35 cellular contexts compared by ENCODE assay signal in the genomic region with DNA sequence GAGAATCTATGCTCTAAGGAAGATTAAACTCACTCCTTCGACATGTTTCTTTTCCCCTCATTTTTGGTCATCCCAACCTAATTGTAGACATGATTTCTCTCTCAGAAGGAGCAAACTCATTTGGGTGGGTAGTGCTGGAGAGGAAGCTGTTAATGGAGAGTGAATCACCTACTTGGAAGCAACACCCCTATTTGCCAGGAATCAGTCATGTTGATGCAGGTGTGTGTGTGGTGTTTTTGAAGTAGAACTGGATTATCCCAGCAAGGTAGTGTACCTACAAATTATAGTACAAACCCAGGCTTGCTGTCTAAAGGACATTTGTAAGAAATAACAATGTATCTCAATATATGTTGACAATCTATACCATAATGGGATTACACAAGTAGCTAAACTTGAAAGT.
"Had no signal": no experiment of that assay in that cellular context is flagged by ENCODE, and none has a peak within 500 bp of the region (broad histone marks: within the 10 kb centered on the region; RNA-seq: fewer than 3 reads in every experiment).

No MANE protein-coding gene starts in this region.

- H3K4me1 Mint-ChIP-seq: activated B cell treated with CpG ODN at 0.5 μM for 24 hours; activated CD8-positive, alpha-beta memory T cell treated with anti-CD3 and anti-CD28 coated beads, Interleukin-2, amount 10 ng/mL, durations not matched to agents 7 days and 5 days; activated naive CD4-positive, alpha-beta T cell treated with anti-CD3 and anti-CD28 coated beads, Interleukin-2, amount 50 U/mL, for 24 hours; activated naive CD8-positive, alpha-beta T cell treated with anti-CD3 and anti-CD28 coated beads for 36 hours; activated naive CD8-positive, alpha-beta T cell treated with anti-CD3 and anti-CD28 coated beads, Interleukin-2, amount 50 U/mL, for 24 hours; central memory CD8-positive, alpha-beta T cell; T-helper 17 cell had no signal

- H3K4me3 ChIP-seq: adrenal gland, body of pancreas, coronary artery, dorsolateral prefrontal cortex, esophagus muscularis mucosa, gastroesophageal sphincter, heart right ventricle had no signal

- DNase-seq: activated B cell treated with CpG ODN at 0.5 μM for 24 hours; activated CD4-positive, alpha-beta T cell treated with anti-CD3 and anti-CD28 coated beads for 48 hours; activated CD4-positive, alpha-beta T cell treated with anti-CD3 and anti-CD28 coated beads, Interleukin-2, amount 50 U/mL, for 1 hour; activated CD4-positive, alpha-beta T cell treated with anti-CD3 and anti-CD28 coated beads, Interleukin-2, amount 50 U/mL, for 48 hours; activated CD8-positive, alpha-beta memory T cell treated with anti-CD3 and anti-CD28 coated beads, Interleukin-2, amount 10 ng/mL, durations not matched to agents 7 days and 5 days; activated CD8-positive, alpha-beta memory T cell treated with anti-CD3 and anti-CD28 coated beads, Interleukin-2, amount 50 U/mL, for 4 hours; activated CD8-positive, alpha-beta T cell treated with anti-CD3 and anti-CD28 coated beads for 36 hours; activated effector memory CD4-positive, alpha-beta T cell treated with anti-CD3 and anti-CD28 coated beads, Interleukin-2, amount 50 U/mL, for 16 hours; activated naive CD4-positive, alpha-beta T cell treated with anti-CD3 and anti-CD28 coated beads for 36 hours; activated naive CD8-positive, alpha-beta T cell treated with anti-CD3 and anti-CD28 coated beads for 36 hours; activated naive CD8-positive, alpha-beta T cell treated with anti-CD3 and anti-CD28 coated beads, Interleukin-2, amount 50 U/mL, for 24 hours; activated T-cell treated with anti-CD3 and anti-CD28 coated beads, Interleukin-2, amount 50 U/mL, for 1 hour; activated T-cell treated with anti-CD3 and anti-CD28 coated beads, Interleukin-2, amount 50 U/mL, for 48 hours; adrenal gland; amygdala; aorta; body of pancreas; dorsolateral prefrontal cortex; effector memory CD4-positive, alpha-beta T cell; foreskin melanocyte; heart right ventricle; T-helper 1 cell; T-helper 17 cell; T1000; WERI-Rb-1 had no signal

- H3K36me3 ChIP-seq: adrenal gland, esophagus muscularis mucosa, gastroesophageal sphincter, heart right ventricle, WERI-Rb-1 had no signal

- H3K9me3 ChIP-seq: adrenal gland, body of pancreas, esophagus muscularis mucosa, gastroesophageal sphincter, heart right ventricle had no signal

- H3K27me3 Mint-ChIP-seq: activated B cell treated with CpG ODN at 0.5 μM for 24 hours; activated naive CD4-positive, alpha-beta T cell treated with anti-CD3 and anti-CD28 coated beads, Interleukin-2, amount 50 U/mL, for 24 hours; activated naive CD8-positive, alpha-beta T cell treated with anti-CD3 and anti-CD28 coated beads for 36 hours; activated naive CD8-positive, alpha-beta T cell treated with anti-CD3 and anti-CD28 coated beads, Interleukin-2, amount 50 U/mL, for 24 hours; dendritic cell treated with granulocyte-macrophage colony-stimulating factor and Interleukin-4, amounts not matched to agents 40 ng/mL and 50 ng/mL, for 4 days had no signal

- H3K27ac Mint-ChIP-seq: activated B cell treated with CpG ODN at 0.5 μM for 24 hours; activated CD8-positive, alpha-beta memory T cell treated with anti-CD3 and anti-CD28 coated beads, Interleukin-2, amount 10 ng/mL, durations not matched to agents 7 days and 5 days; activated CD8-positive, alpha-beta T cell treated with anti-CD3 and anti-CD28 coated beads for 36 hours; activated naive CD4-positive, alpha-beta T cell treated with anti-CD3 and anti-CD28 coated beads for 36 hours; activated naive CD4-positive, alpha-beta T cell treated with anti-CD3 and anti-CD28 coated beads, Interleukin-2, amount 50 U/mL, for 24 hours; activated naive CD8-positive, alpha-beta T cell treated with anti-CD3 and anti-CD28 coated beads for 36 hours; activated naive CD8-positive, alpha-beta T cell treated with anti-CD3 and anti-CD28 coated beads, Interleukin-2, amount 50 U/mL, for 24 hours; activated T-helper 1 cell treated with anti-CD3 and anti-CD28 coated beads, Interleukin-12 subunit alpha, Interleukin-12 subunit beta, Interleukin-2, Interleukin-4 antibody, amounts not matched to agents 30 ng/mL and 10 ng/mL and 1 ng/mL, durations not matched to agents 14 hours and 24 hours and 36 hours; activated T-helper 2 cell treated with anti-CD3 and anti-CD28 coated beads, Interferon-gamma antibody, Interleukin-2, Interleukin-4, amounts not matched to agents 10 μg/mL and 5 μg/mL and 100 μg/mL, durations not matched to agents 14 hours and 24 hours and 36 hours; dendritic cell treated with granulocyte-macrophage colony-stimulating factor and Interleukin-4, amounts not matched to agents 40 ng/mL and 50 ng/mL, for 4 days; T-helper 17 cell; T-helper 2 cell treated with Interferon-gamma antibody and Interleukin-4, amounts not matched to agents 5 μg/mL and 100 μg/mL, for 36 hours had no signal

- H3K36me3 Mint-ChIP-seq: activated CD8-positive, alpha-beta memory T cell treated with anti-CD3 and anti-CD28 coated beads, Interleukin-2, amount 10 ng/mL, durations not matched to agents 7 days and 5 days; activated naive CD4-positive, alpha-beta T cell treated with anti-CD3 and anti-CD28 coated beads, Interleukin-2, amount 50 U/mL, for 24 hours; activated naive CD8-positive, alpha-beta T cell treated with anti-CD3 and anti-CD28 coated beads for 36 hours had no signal

- H3K27me3 ChIP-seq: adrenal gland, body of pancreas, esophagus muscularis mucosa, gastroesophageal sphincter had no signal

- H3K27ac ChIP-seq: adrenal gland, body of pancreas, coronary artery, dorsolateral prefrontal cortex, esophagus muscularis mucosa, gastroesophageal sphincter, heart right ventricle, WERI-Rb-1 had no signal

- H3K9me3 Mint-ChIP-seq: activated B cell treated with CpG ODN at 0.5 μM for 24 hours; activated CD8-positive, alpha-beta T cell treated with anti-CD3 and anti-CD28 coated beads for 36 hours; activated naive CD4-positive, alpha-beta T cell treated with anti-CD3 and anti-CD28 coated beads for 36 hours; activated naive CD4-positive, alpha-beta T cell treated with anti-CD3 and anti-CD28 coated beads, Interleukin-2, amount 50 U/mL, for 24 hours; activated naive CD8-positive, alpha-beta T cell treated with anti-CD3 and anti-CD28 coated beads for 36 hours; activated naive CD8-positive, alpha-beta T cell treated with anti-CD3 and anti-CD28 coated beads, Interleukin-2, amount 50 U/mL, for 24 hours; activated T-helper 1 cell treated with anti-CD3 and anti-CD28 coated beads, Interleukin-12 subunit alpha, Interleukin-12 subunit beta, Interleukin-2, Interleukin-4 antibody, amounts not matched to agents 30 ng/mL and 10 ng/mL and 1 ng/mL, durations not matched to agents 14 hours and 24 hours and 36 hours; activated T-helper 2 cell treated with anti-CD3 and anti-CD28 coated beads, Interferon-gamma antibody, Interleukin-2, Interleukin-4, amounts not matched to agents 10 μg/mL and 5 μg/mL and 100 μg/mL, durations not matched to agents 14 hours and 24 hours and 36 hours; central memory CD8-positive, alpha-beta T cell; dendritic cell treated with granulocyte-macrophage colony-stimulating factor and Interleukin-4, amounts not matched to agents 40 ng/mL and 50 ng/mL, for 4 days; T-helper 2 cell treated with Interferon-gamma antibody and Interleukin-4, amounts not matched to agents 5 μg/mL and 100 μg/mL, for 36 hours had no signal

- H3K4me3 Mint-ChIP-seq: activated B cell treated with CpG ODN at 0.5 μM for 24 hours; activated CD8-positive, alpha-beta memory T cell treated with anti-CD3 and anti-CD28 coated beads, Interleukin-2, amount 10 ng/mL, durations not matched to agents 7 days and 5 days; activated CD8-positive, alpha-beta T cell treated with anti-CD3 and anti-CD28 coated beads for 36 hours; activated naive CD4-positive, alpha-beta T cell treated with anti-CD3 and anti-CD28 coated beads for 36 hours; activated naive CD4-positive, alpha-beta T cell treated with anti-CD3 and anti-CD28 coated beads, Interleukin-2, amount 50 U/mL, for 24 hours; activated naive CD8-positive, alpha-beta T cell treated with anti-CD3 and anti-CD28 coated beads for 36 hours; activated naive CD8-positive, alpha-beta T cell treated with anti-CD3 and anti-CD28 coated beads, Interleukin-2, amount 50 U/mL, for 24 hours; activated T-helper 1 cell treated with anti-CD3 and anti-CD28 coated beads, Interleukin-12 subunit alpha, Interleukin-12 subunit beta, Interleukin-2, Interleukin-4 antibody, amounts not matched to agents 30 ng/mL and 10 ng/mL and 1 ng/mL, durations not matched to agents 14 hours and 24 hours and 36 hours; central memory CD8-positive, alpha-beta T cell; dendritic cell treated with granulocyte-macrophage colony-stimulating factor and Interleukin-4, amounts not matched to agents 40 ng/mL and 50 ng/mL, for 4 days; T-helper 17 cell; T-helper 2 cell treated with Interferon-gamma antibody and Interleukin-4, amounts not matched to agents 5 μg/mL and 100 μg/mL, for 36 hours had no signal

- H3K4me1 ChIP-seq: adrenal gland, body of pancreas, esophagus muscularis mucosa, gastroesophageal sphincter, heart right ventricle had no signal

- ATAC-seq: activated CD4-positive, CD25-positive, alpha-beta regulatory T cell treated with anti-CD3 and anti-CD28 coated beads, Interleukin-2, amount 50 U/mL, for 24 hours; activated CD8-positive, alpha-beta memory T cell treated with anti-CD3 and anti-CD28 coated beads, Interleukin-2, amount 10 ng/mL, durations not matched to agents 7 days and 5 days; activated CD8-positive, alpha-beta T cell treated with anti-CD3 and anti-CD28 coated beads for 36 hours; activated naive CD8-positive, alpha-beta T cell treated with anti-CD3 and anti-CD28 coated beads, Interleukin-2, amount 50 U/mL, for 24 hours; body of pancreas; gastroesophageal sphincter; heart right ventricle; T-helper 17 cell had no signal
